23 cellular contexts compared by ENCODE assay signal in genomic region chr17:1003633-1003971, GRCh38. TPM values are rescaled to one million over a fixed set of nuclear protein-coding genes. Genes with fewer than 3 reads are reported as not detected.
DNase-seq lines count a peak whose midpoint lies in the region; ATAC-seq and TF ChIP-seq lines count a peak whose summit lies in the region.
"Had no signal": no experiment of that assay in that cellular context is flagged by ENCODE, and none has a peak within 500 bp of the region (broad histone marks: within the 10 kb centered on the region; RNA-seq: fewer than 3 reads in every experiment).

No MANE protein-coding gene starts in this region.

- H3K27me3 ChIP-seq in adrenal gland (no peaks in the 10 kb centered on the region), hepatocyte (no peaks in the 10 kb centered on the region), thoracic aorta (replicated peaks; ENCODE audit: insufficient read depth) (no peaks in the 10 kb centered on the region), suprapubic skin (no peaks in the 10 kb centered on the region)
- H3K27me3 ChIP-seq: colonic mucosa, ovary, uterus had no signal

- H3K27ac Mint-ChIP-seq in activated naive CD4-positive, alpha-beta T cell treated with anti-CD3 and anti-CD28 coated beads, Interleukin-2, amount 50 U/mL, for 24 hours, result peak overlapping the region; percentile 23
- H3K27ac Mint-ChIP-seq: activated B cell treated with CpG ODN at 0.5 μM for 24 hours, T-helper 17 cell had no signal

- TF ChIP-seq POLR2A in adrenal gland (IDR thresholded peaks at IDR 0.05), result no peak
- no peak for TF ChIP-seq POLR2A in suprapubic skin (IDR thresholded peaks at IDR 0.05)

- H3K27ac ChIP-seq in adrenal gland (peak overlapping the region; percentile 4 to 96 (median 74)), hepatocyte (peak overlapping the region; percentile 89), thoracic aorta (peak overlapping the region; percentile 80 to 84), suprapubic skin (no peak overlapping the region)
- H3K27ac ChIP-seq: A549 had no signal

- H3K9me3 Mint-ChIP-seq in activated naive CD4-positive, alpha-beta T cell treated with anti-CD3 and anti-CD28 coated beads, Interleukin-2, amount 50 U/mL, for 24 hours, result no peaks in the 10 kb centered on the region
- H3K9me3 Mint-ChIP-seq: activated B cell treated with CpG ODN at 0.5 μM for 24 hours; CD8-positive, alpha-beta memory T cell had no signal

- TF ChIP-seq EP300 in suprapubic skin (IDR thresholded peaks at IDR 0.05), result no peak

- no peak for TF ChIP-seq CTCF in adrenal gland (IDR thresholded peaks at IDR 0.05)
- no peak for TF ChIP-seq CTCF in hepatocyte (IDR thresholded peaks at IDR 0.05; ENCODE audit: poor library complexity)
- TF ChIP-seq CTCF in thoracic aorta (IDR thresholded peaks at IDR 0.05), result no peak
- no peak for TF ChIP-seq CTCF in suprapubic skin (IDR thresholded peaks at IDR 0.05)

- 74 to 84% (median 78%) methylated on average over 5 of the region's 5 CpGs for WGBS in adrenal gland, 4 donors
- WGBS in hepatocyte (ENCODE audit: low lambda C conversion rate, missing lambda C conversion rate), result 91% methylated on average over 5 of the region's 5 CpGs
- WGBS in suprapubic skin, result 96% methylated on average over 4 of the region's 5 CpGs

- no peaks in the 10 kb centered on the region for H4K20me1 ChIP-seq in hepatocyte (ENCODE audit: insufficient read depth, poor library complexity, severe bottlenecking)

- H3K79me2 ChIP-seq in hepatocyte, result peaks cover 12% of the 10 kb centered on the region

- no peak overlapping the region for H2AFZ ChIP-seq in hepatocyte

- ATAC-seq in thoracic aorta (ENCODE audit: insufficient number of reproducible peaks, low FRiP score, low read depth), result no peak
- ATAC-seq: mucosa of descending colon, T-helper 17 cell had no signal

- H3K4me3 ChIP-seq in adrenal gland (no peak overlapping the region), hepatocyte (no peak overlapping the region), thoracic aorta (no peak overlapping the region), suprapubic skin (no peak overlapping the region)
- H3K4me3 ChIP-seq: A549, colonic mucosa, mucosa of descending colon, ovary, skin epidermis, uterus had no signal

- H3K4me3 Mint-ChIP-seq in activated naive CD4-positive, alpha-beta T cell treated with anti-CD3 and anti-CD28 coated beads, Interleukin-2, amount 50 U/mL, for 24 hours, result no peak overlapping the region
- H3K4me3 Mint-ChIP-seq: activated B cell treated with CpG ODN at 0.5 μM for 24 hours; CD8-positive, alpha-beta memory T cell; T-helper 17 cell had no signal

- no peaks in the 10 kb centered on the region for H3K27me3 Mint-ChIP-seq in activated naive CD4-positive, alpha-beta T cell treated with anti-CD3 and anti-CD28 coated beads, Interleukin-2, amount 50 U/mL, for 24 hours
- H3K27me3 Mint-ChIP-seq: activated B cell treated with CpG ODN at 0.5 μM for 24 hours; CD8-positive, alpha-beta memory T cell; T-helper 17 cell had no signal

- no peak for DNase-seq in activated naive CD4-positive, alpha-beta T cell treated with anti-CD3 and anti-CD28 coated beads, Interleukin-2, amount 50 U/mL, for 16 hours
- DNase-seq in adrenal gland (peak in 2 of 7 donors; percentile 36 to 39), hepatocyte (ENCODE audit: low spot score) (no peak), thoracic aorta (ENCODE audit: low spot score) (no peak), suprapubic skin (ENCODE audit: low spot score in 2 of 2) (no peak), NCI-H2171 treated with DMSO at 0.1 percent for 48 hours (lab: John Stamatoyannopoulos, UW) (no peak)
- no peak for DNase-seq in activated CD8-positive, alpha-beta memory T cell treated with anti-CD3 and anti-CD28 coated beads for 24 hours
- DNase-seq: activated B cell treated with CpG ODN at 0.5 μM for 24 hours; activated effector memory CD4-positive, alpha-beta T cell treated with Interleukin-2 at 50 U/mL for 16 hours; CD8-positive, alpha-beta memory T cell; colonic mucosa; Karpas-422; mucosa of descending colon; NCI-H1417; NCI-H2227 treated with DMSO at 0.1 percent for 48 hours; NK-92 treated with Interleukin-12 subunit alpha and Interleukin-12 subunit beta, amount 100 ng/mL, for 24 hours; SHP77; T-helper 17 cell; uterus had no signal

- H3K4me1 ChIP-seq in adrenal gland (replicated peaks in 1 of 2) (peaks cover 32 to 66% of the 10 kb centered on the region in 2 donors), hepatocyte (ENCODE audit: insufficient read depth) (peaks cover 55% of the 10 kb centered on the region), thoracic aorta (ENCODE audit: control insufficient read depth in 1 of 2, low read depth in 2 of 2) (peaks cover 71 to 88% of the 10 kb centered on the region in 2 donors), suprapubic skin (peaks cover 76% of the 10 kb centered on the region)
- H3K4me1 ChIP-seq: colonic mucosa had no signal

- peaks cover 23% of the 10 kb centered on the region for H3K4me1 Mint-ChIP-seq in activated naive CD4-positive, alpha-beta T cell treated with anti-CD3 and anti-CD28 coated beads, Interleukin-2, amount 50 U/mL, for 24 hours

- intact Hi-C loops in adrenal gland (cut with DNase I), result no loop called here

- no peaks in the 10 kb centered on the region for H3K9me3 ChIP-seq in adrenal gland (replicated peaks in 1 of 3)
- no peaks in the 10 kb centered on the region for H3K9me3 ChIP-seq in hepatocyte (ENCODE audit: low read depth)
- no peaks in the 10 kb centered on the region for H3K9me3 ChIP-seq in thoracic aorta
- H3K9me3 ChIP-seq in suprapubic skin, result no peaks in the 10 kb centered on the region
- H3K9me3 ChIP-seq: A549, colonic mucosa, mucosa of descending colon, ovary, uterus had no signal

- H3K36me3 ChIP-seq in adrenal gland (replicated peaks in 1 of 2), result peaks cover 0 to 60% of the 10 kb centered on the region in 2 donors
- no peaks in the 10 kb centered on the region for H3K36me3 ChIP-seq in hepatocyte (replicated peaks; ENCODE audit: insufficient read depth, low read depth)
- H3K36me3 ChIP-seq in thoracic aorta, result peaks cover 21% of the 10 kb centered on the region
- peaks cover 68% of the 10 kb centered on the region for H3K36me3 ChIP-seq in suprapubic skin
- H3K36me3 ChIP-seq: ovary, uterus had no signal

- no peak overlapping the region for H3K4me2 ChIP-seq in hepatocyte
- H3K4me2 ChIP-seq: A549 had no signal

- peaks cover 12% of the 10 kb centered on the region for H3K36me3 Mint-ChIP-seq in activated naive CD4-positive, alpha-beta T cell treated with anti-CD3 and anti-CD28 coated beads, Interleukin-2, amount 50 U/mL, for 24 hours

- H3K9me2 ChIP-seq in hepatocyte (replicated peaks; ENCODE audit: insufficient read depth), result no peaks in the 10 kb centered on the region

RNA-seq across cellular contexts. Expression of gene TIMM22, which starts 6.7 kb away (rescaled TPM):
- total RNA-seq in adrenal gland (10 to 100 TPM; 13.7 to 49.0 (median 15.2) TPM), hepatocyte (16.2 and 16.7 TPM in 2 replicates), thoracic aorta (10 to 100 TPM; 12.6 to 13.0 TPM), suprapubic skin (10 to 100 TPM; 11.6 to 12.9 (median 12.6) TPM)
- polyA plus RNA-seq in adrenal gland (10 to 100 TPM in 1 of 3 donors, 1 to 10 TPM in 2; 7.8 to 17.8 (median 8.4) TPM), hepatocyte (18.4 and 25.3 TPM in 2 replicates)

RNA-seq across cellular contexts. Expression of gene NXN, which starts 24.0 kb away (rescaled TPM):
- total RNA-seq in adrenal gland, result 10 to 100 TPM in 7 of 8 donors, 1 to 10 TPM in 1; 8.3 to 24.7 (median 14.4) TPM
- polyA plus RNA-seq in adrenal gland, result 1 to 10 TPM; 3.9 to 9.6 (median 5.7) TPM
- 55.0 and 58.7 TPM in 2 replicates for total RNA-seq in hepatocyte
- 74.1 and 88.0 TPM in 2 replicates for polyA plus RNA-seq in hepatocyte
- total RNA-seq in thoracic aorta, result 10 to 100 TPM; 13.9 to 18.9 TPM
- 10 to 100 TPM; 18.9 to 47.2 (median 33.4) TPM for total RNA-seq in suprapubic skin
